In the genomic region with DNA sequence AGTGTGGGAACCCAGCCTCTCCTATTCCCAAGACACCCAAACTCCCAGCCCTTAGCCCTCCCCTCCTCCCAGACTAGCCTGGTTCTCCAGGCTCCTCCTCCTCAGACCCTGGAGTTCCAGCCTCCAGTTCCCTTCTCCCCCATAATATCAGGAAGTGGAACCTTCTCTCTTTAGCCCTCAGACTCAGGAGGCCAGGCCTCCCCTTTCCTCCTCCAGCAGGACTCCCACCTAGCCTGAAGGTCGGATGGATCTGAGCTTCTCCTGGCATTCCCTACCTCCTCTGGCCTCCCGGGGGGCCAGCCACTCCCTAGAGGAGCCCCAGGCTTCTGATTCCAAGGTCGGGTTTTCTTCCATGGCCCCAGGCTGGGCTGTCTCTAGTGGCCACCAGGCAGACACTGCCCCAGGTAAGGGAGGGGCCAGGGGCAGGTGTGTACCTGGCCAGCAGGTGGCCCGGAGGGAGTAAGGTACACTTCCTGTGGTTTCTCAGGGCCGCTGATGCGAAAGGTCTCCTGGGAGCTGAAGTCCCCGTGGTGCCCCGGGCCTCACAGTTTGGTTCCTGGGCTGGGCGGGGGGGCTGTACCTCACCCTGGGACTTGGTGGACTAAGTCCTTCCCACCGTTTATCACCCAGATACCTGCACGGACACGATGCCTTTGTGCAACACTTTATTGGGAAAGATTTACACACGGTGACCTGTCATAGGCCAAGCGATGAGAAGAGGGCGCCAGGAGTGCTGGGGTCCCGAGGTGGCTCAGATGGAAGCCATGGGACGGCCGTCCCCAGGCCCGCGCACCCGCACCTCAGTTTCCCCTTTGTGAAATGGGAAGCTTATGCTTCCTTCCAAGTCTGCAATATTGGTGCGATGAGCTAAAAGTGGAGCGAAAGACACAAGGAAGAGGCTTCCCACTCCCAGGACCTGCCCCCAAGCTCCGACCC, we compare ENCODE assay signal across 8 cellular contexts. TPM values are rescaled to one million over a fixed set of nuclear protein-coding genes. Genes with fewer than 3 reads are reported as not detected.
DNase-seq lines count a peak whose midpoint lies in the region; ATAC-seq and TF ChIP-seq lines count a peak whose summit lies in the region.

A gene with protein sequence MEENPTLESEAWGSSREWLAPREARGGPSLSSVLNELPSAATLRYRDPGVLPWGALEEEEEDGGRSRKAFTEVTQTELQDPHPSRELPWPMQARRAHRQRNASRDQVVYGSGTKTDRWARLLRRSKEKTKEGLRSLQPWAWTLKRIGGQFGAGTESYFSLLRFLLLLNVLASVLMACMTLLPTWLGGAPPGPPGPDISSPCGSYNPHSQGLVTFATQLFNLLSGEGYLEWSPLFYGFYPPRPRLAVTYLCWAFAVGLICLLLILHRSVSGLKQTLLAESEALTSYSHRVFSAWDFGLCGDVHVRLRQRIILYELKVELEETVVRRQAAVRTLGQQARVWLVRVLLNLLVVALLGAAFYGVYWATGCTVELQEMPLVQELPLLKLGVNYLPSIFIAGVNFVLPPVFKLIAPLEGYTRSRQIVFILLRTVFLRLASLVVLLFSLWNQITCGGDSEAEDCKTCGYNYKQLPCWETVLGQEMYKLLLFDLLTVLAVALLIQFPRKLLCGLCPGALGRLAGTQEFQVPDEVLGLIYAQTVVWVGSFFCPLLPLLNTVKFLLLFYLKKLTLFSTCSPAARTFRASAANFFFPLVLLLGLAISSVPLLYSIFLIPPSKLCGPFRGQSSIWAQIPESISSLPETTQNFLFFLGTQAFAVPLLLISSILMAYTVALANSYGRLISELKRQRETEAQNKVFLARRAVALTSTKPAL (minus strand): TSS at position 397 of the 936 bp plus-strand sequence. CDS start 43 bp downstream, at position 354.

- peak; percentile 90 for ATAC-seq in WTC11
- peak; percentile 49 for ATAC-seq in left lobe of liver
- no peak for ATAC-seq in HG03175 (IDR thresholded peaks at IDR 0.05; ENCODE audit: unreplicated experiment)

- H3K4me3 ChIP-seq in AG10803 (ENCODE audit: low read length): no peak within 1 kb of the TSS
- no peak within 1 kb of the TSS for H3K4me3 ChIP-seq in BE2C (ENCODE audit: low read depth, low read length)

- H3K36me3 ChIP-seq in BE2C: no peaks in the 10 kb centered on the region

- peaks cover 9% of the 10 kb centered on the region; the same call in 1 of the 2 replicates for H3K27me3 ChIP-seq in BE2C

- H3K4me1 Mint-ChIP-seq in WTC11: peaks cover 13% of the 10 kb centered on the region

- no peaks in the 10 kb centered on the region for H3K4me1 ChIP-seq in BE2C

- POLR2A ChIA-PET in WTC11 (lab: Charles Lee): interaction anchor here (0.8 to 1.6 kb wide), 7 partner anchors 8 to 77 kb away, joined by 3 to 9 read pairs (median 4); a partner anchor contains a TSS

- CTCF ChIA-PET in WTC11 (lab: Charles Lee): interaction anchor here (0.6 to 2.2 kb wide), 19 partner anchors 8 to 454 kb away, joined by 3 to 31 read pairs (median 4); a partner anchor contains a TSS

- TF ChIP-seq CTCF in AG10803 (conservative IDR thresholded peaks at IDR 0.05; ENCODE audit: low read length) (no peak), WTC11 (IDR thresholded peaks at IDR 0.05) (0 out of 2 replicates have a peak, but pooled peaks have one; percentile 12), BE2C (IDR thresholded peaks at IDR 0.05; ENCODE audit: low read depth, low read length) (no peak)

- H3K9me3 ChIP-seq in BE2C: no peaks in the 10 kb centered on the region

- no peaks in the 10 kb centered on the region for H3K9me3 Mint-ChIP-seq in WTC11

- peak within 1 kb of the TSS; percentile 89 for H3K27ac Mint-ChIP-seq in WTC11

- H3K36me3 Mint-ChIP-seq in WTC11: peaks cover 7% of the 10 kb centered on the region; the same call in 1 of the 2 replicates

- no peaks in the 10 kb centered on the region for H3K27me3 Mint-ChIP-seq in WTC11 (ENCODE audit: low read depth)

- DNase-seq in AG10803 (ENCODE audit: low read depth) (peak; percentile 24), LoVo (ENCODE audit: low spot score) (peak; percentile 77), WTC11 (ENCODE audit: low spot score) (peak; percentile 88), left lobe of liver (ENCODE audit: low spot score) (peak; percentile 48), BE2C (no peak), RKO (ENCODE audit: low spot score) (no peak), Ammon's horn (ENCODE audit: low spot score) (no peak)

- H3K4me3 Mint-ChIP-seq in WTC11: peak within 1 kb of the TSS; percentile 82

TF ChIP-seq in WTC11, 78 proteins besides CTCF, POLR2A, EP300 and RAD21 (continues in another document):
- TF ChIP-seq, protein P1, sequence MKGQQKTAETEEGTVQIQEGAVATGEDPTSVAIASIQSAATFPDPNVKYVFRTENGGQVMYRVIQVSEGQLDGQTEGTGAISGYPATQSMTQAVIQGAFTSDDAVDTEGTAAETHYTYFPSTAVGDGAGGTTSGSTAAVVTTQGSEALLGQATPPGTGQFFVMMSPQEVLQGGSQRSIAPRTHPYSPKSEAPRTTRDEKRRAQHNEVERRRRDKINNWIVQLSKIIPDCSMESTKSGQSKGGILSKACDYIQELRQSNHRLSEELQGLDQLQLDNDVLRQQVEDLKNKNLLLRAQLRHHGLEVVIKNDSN (CRISPR knock-in tag; IDR thresholded peaks at IDR 0.05): peak; percentile 10; the same call in 1 of the 2 replicates
- TF ChIP-seq PRRX2 (CRISPR knock-in tag; IDR thresholded peaks at IDR 0.05) (peak; percentile 18; the same call in 1 of the 2 replicates), ZNF423 (CRISPR knock-in tag; IDR thresholded peaks at IDR 0.05) (peak; percentile 86), FOXK1 (CRISPR knock-in tag; IDR thresholded peaks at IDR 0.05) (peak; percentile 79), NFE2L1 (CRISPR knock-in tag; IDR thresholded peaks at IDR 0.05) (no peak), ZBTB21 (CRISPR knock-in tag; IDR thresholded peaks at IDR 0.05; ENCODE audit: borderline replicate concordance) (peak; percentile 52; the same call in 1 of the 2 replicates), SMAD3 (CRISPR knock-in tag; IDR thresholded peaks at IDR 0.05; ENCODE audit: borderline replicate concordance) (no peak), ETV6 (CRISPR knock-in tag; IDR thresholded peaks at IDR 0.05) (0 out of 2 replicates have a peak, but pooled peaks have one; percentile 68), NFATC4 (CRISPR knock-in tag; IDR thresholded peaks at IDR 0.05) (0 out of 2 replicates have a peak, but pooled peaks have one; percentile 10)
- TF ChIP-seq, protein P2, sequence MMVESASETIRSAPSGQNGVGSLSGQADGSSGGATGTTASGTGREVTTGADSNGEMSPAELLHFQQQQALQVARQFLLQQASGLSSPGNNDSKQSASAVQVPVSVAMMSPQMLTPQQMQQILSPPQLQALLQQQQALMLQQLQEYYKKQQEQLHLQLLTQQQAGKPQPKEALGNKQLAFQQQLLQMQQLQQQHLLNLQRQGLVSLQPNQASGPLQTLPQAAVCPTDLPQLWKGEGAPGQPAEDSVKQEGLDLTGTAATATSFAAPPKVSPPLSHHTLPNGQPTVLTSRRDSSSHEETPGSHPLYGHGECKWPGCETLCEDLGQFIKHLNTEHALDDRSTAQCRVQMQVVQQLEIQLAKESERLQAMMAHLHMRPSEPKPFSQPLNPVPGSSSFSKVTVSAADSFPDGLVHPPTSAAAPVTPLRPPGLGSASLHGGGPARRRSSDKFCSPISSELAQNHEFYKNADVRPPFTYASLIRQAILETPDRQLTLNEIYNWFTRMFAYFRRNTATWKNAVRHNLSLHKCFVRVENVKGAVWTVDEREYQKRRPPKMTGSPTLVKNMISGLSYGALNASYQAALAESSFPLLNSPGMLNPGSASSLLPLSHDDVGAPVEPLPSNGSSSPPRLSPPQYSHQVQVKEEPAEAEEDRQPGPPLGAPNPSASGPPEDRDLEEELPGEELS (CRISPR knock-in tag; IDR thresholded peaks at IDR 0.05): 0 out of 2 replicates have a peak, but pooled peaks have one; percentile 65
- TF ChIP-seq, protein P3, sequence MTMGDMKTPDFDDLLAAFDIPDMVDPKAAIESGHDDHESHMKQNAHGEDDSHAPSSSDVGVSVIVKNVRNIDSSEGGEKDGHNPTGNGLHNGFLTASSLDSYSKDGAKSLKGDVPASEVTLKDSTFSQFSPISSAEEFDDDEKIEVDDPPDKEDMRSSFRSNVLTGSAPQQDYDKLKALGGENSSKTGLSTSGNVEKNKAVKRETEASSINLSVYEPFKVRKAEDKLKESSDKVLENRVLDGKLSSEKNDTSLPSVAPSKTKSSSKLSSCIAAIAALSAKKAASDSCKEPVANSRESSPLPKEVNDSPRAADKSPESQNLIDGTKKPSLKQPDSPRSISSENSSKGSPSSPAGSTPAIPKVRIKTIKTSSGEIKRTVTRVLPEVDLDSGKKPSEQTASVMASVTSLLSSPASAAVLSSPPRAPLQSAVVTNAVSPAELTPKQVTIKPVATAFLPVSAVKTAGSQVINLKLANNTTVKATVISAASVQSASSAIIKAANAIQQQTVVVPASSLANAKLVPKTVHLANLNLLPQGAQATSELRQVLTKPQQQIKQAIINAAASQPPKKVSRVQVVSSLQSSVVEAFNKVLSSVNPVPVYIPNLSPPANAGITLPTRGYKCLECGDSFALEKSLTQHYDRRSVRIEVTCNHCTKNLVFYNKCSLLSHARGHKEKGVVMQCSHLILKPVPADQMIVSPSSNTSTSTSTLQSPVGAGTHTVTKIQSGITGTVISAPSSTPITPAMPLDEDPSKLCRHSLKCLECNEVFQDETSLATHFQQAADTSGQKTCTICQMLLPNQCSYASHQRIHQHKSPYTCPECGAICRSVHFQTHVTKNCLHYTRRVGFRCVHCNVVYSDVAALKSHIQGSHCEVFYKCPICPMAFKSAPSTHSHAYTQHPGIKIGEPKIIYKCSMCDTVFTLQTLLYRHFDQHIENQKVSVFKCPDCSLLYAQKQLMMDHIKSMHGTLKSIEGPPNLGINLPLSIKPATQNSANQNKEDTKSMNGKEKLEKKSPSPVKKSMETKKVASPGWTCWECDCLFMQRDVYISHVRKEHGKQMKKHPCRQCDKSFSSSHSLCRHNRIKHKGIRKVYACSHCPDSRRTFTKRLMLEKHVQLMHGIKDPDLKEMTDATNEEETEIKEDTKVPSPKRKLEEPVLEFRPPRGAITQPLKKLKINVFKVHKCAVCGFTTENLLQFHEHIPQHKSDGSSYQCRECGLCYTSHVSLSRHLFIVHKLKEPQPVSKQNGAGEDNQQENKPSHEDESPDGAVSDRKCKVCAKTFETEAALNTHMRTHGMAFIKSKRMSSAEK (CRISPR knock-in tag; IDR thresholded peaks at IDR 0.05; ENCODE audit: borderline replicate concordance): peak; percentile 35; the same call in 1 of the 2 replicates
- TF ChIP-seq, protein P4, sequence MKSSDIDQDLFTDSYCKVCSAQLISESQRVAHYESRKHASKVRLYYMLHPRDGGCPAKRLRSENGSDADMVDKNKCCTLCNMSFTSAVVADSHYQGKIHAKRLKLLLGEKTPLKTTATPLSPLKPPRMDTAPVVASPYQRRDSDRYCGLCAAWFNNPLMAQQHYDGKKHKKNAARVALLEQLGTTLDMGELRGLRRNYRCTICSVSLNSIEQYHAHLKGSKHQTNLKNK (CRISPR knock-in tag; IDR thresholded peaks at IDR 0.05): 0 out of 2 replicates have a peak, but pooled peaks have one; percentile 40

RNA-seq across cellular contexts. Expression of the gene that starts here (rescaled TPM):
- 9.3 to 14.7 TPM (median 13.8 TPM) in 3 replicates for total RNA-seq in WTC11 (2021)
- 1.9 TPM for total RNA-seq in left lobe of liver
- polyA plus RNA-seq in BE2C (2012; ENCODE audit: insufficient read depth, insufficient read length, low read depth): not detected

Comparison
In these comparisons a context has a peak if more than half of its experiments do, and no peak if none do; other contexts are left out.
1. DNase-seq: peak in AG10803 (single experiment), LoVo (single experiment), WTC11 (single experiment) and left lobe of liver (single experiment); none in BE2C (single experiment), RKO (single experiment) and Ammon's horn (single experiment).